Comparison of ENCODE assay signal across 8 cellular contexts in the genomic region with DNA sequence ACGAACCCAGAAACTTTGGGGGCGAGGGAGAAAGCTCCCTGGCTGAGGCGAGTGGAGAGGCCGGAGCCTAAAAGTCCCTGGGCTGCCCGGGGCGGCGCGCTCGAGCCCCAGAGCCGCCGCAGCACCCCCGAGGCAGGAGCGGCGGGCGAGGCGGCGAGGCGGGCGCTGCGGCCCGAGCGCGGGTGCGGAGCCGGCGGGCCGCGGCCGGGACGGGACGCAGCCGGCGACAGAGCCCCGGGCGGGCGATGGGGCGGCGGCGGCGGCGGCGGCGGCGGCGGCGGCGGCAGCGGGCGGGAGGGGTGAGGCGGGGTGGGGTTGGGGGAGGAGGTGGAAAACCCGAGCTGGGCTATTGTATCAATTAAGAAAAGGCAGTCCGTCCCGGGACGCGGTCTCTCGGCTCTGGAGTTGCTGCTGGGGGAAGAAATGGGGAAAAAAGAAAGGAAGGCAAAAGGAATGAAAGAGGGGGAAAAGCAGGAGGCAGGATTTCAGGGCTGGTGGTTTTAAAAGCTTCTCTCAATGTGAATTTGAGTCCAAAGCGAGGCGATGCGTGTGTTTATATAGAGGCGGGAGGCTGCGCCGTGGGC. TPM values are rescaled to one million over a fixed set of nuclear protein-coding genes. Genes with fewer than 3 reads are reported as not detected.
DNase-seq lines count a peak whose midpoint lies in the region; ATAC-seq and TF ChIP-seq lines count a peak whose summit lies in the region.

No MANE protein-coding gene starts in this region.

- no peaks in the 10 kb centered on the region for H3K36me3 ChIP-seq in smooth muscle cell (ENCODE audit: low read depth)

- WGBS in right cardiac atrium = under 1% methylated on average over 62 of the region's 62 CpGs
- WGBS in smooth muscle cell (ENCODE audit: low lambda C conversion rate) = 1% methylated on average over 59 of the region's 62 CpGs

- no peaks in the 10 kb centered on the region for H3K79me2 ChIP-seq in smooth muscle cell (ENCODE audit: low read depth)

- no peak overlapping the region for H2AFZ ChIP-seq in smooth muscle cell (ENCODE audit: low read depth)

- H3F3A ChIP-seq in smooth muscle cell (ENCODE audit: low read depth) = no peaks in the 10 kb centered on the region

- POLR2A ChIA-PET in activated CD4-positive, alpha-beta T cell treated with anti-CD3 and anti-CD28 coated beads, Interleukin-2, amount 10 ng/mL, durations not matched to agents 7 days and 5 days (lab: Charles Lee) = no interaction called here
- POLR2A ChIA-PET in activated CD8-positive, alpha-beta T cell treated with anti-CD3 and anti-CD28 coated beads, Interleukin-2, amount 10 ng/mL, durations not matched to agents 7 days and 5 days (lab: Charles Lee) = no interaction called here

- H3K4me1 Mint-ChIP-seq in activated CD4-positive, alpha-beta T cell treated with anti-CD3 and anti-CD28 coated beads, Interleukin-2, amount 10 ng/mL, durations not matched to agents 7 days and 5 days = peaks cover 30% of the 10 kb centered on the region
- peaks cover 38% of the 10 kb centered on the region for H3K4me1 Mint-ChIP-seq in activated CD8-positive, alpha-beta T cell treated with anti-CD3 and anti-CD28 coated beads, Interleukin-2, amount 10 ng/mL, durations not matched to agents 7 days and 5 days (ENCODE audit: low read depth)

- no peaks in the 10 kb centered on the region for H4K20me1 ChIP-seq in smooth muscle cell (ENCODE audit: low read depth)

- intact Hi-C loops in right cardiac atrium (cut with DNase I) = loop anchor here in 3 of 4 donors (5.0 to 10.0 kb wide), 4 partner anchors 224 to 544 kb away; no protein-coding TSS in a partner anchor

- no peaks in the 10 kb centered on the region for H3K27me3 ChIP-seq in right cardiac atrium (ENCODE audit: control insufficient read depth, insufficient read depth)
- H3K27me3 ChIP-seq in smooth muscle cell (ENCODE audit: low read depth) = peaks cover 85% of the 10 kb centered on the region

- H3K4me2 ChIP-seq in smooth muscle cell = peak overlapping the region; percentile 91

- peaks cover 7% of the 10 kb centered on the region for H3K36me3 Mint-ChIP-seq in activated CD4-positive, alpha-beta T cell treated with anti-CD3 and anti-CD28 coated beads, Interleukin-2, amount 10 ng/mL, durations not matched to agents 7 days and 5 days (ENCODE audit: low read depth)
- peaks cover 7% of the 10 kb centered on the region for H3K36me3 Mint-ChIP-seq in activated CD8-positive, alpha-beta T cell treated with anti-CD3 and anti-CD28 coated beads, Interleukin-2, amount 10 ng/mL, durations not matched to agents 7 days and 5 days (ENCODE audit: low read depth)

- H3K4me3 ChIP-seq in right cardiac atrium (ENCODE audit: low read length) (peak overlapping the region; percentile 68), smooth muscle cell (peak overlapping the region; percentile 54)

- no peak for TF ChIP-seq CTCF in smooth muscle cell (IDR thresholded peaks at IDR 0.05; ENCODE audit: borderline replicate concordance, insufficient read depth, poor library complexity, severe bottlenecking)

- no peak overlapping the region for H3K9ac ChIP-seq in smooth muscle cell (ENCODE audit: low read depth)

- no peaks in the 10 kb centered on the region for H3K9me3 Mint-ChIP-seq in activated CD4-positive, alpha-beta T cell treated with anti-CD3 and anti-CD28 coated beads, Interleukin-2, amount 10 ng/mL, durations not matched to agents 7 days and 5 days
- no peaks in the 10 kb centered on the region for H3K9me3 Mint-ChIP-seq in activated CD8-positive, alpha-beta T cell treated with anti-CD3 and anti-CD28 coated beads, Interleukin-2, amount 10 ng/mL, durations not matched to agents 7 days and 5 days (ENCODE audit: insufficient read depth)

- peak overlapping the region; percentile 63 for H3K4me3 Mint-ChIP-seq in activated CD4-positive, alpha-beta T cell treated with anti-CD3 and anti-CD28 coated beads, Interleukin-2, amount 10 ng/mL, durations not matched to agents 7 days and 5 days
- peak overlapping the region; percentile 35 for H3K4me3 Mint-ChIP-seq in activated CD8-positive, alpha-beta T cell treated with anti-CD3 and anti-CD28 coated beads, Interleukin-2, amount 10 ng/mL, durations not matched to agents 7 days and 5 days

- CTCF ChIA-PET in activated CD4-positive, alpha-beta T cell treated with anti-CD3 and anti-CD28 coated beads, Interleukin-2, amount 10 ng/mL, durations not matched to agents 7 days and 5 days (lab: Charles Lee) = no interaction called here
- CTCF ChIA-PET in activated CD8-positive, alpha-beta T cell treated with anti-CD3 and anti-CD28 coated beads, Interleukin-2, amount 10 ng/mL, durations not matched to agents 7 days and 5 days (lab: Charles Lee) = interaction anchor here (3.9 kb wide), 1 partner anchor 225 kb away, joined by 35 read pairs; no protein-coding TSS in a partner anchor

- DNase-seq in activated CD4-positive, alpha-beta T cell treated with anti-CD3 and anti-CD28 coated beads, Interleukin-2, amount 10 ng/mL, durations not matched to agents 7 days and 5 days = no peak
- no peak for DNase-seq in activated CD4-positive, alpha-beta T cell treated with anti-CD3 and anti-CD28 coated beads, Interleukin-2, amount 50 U/mL, for 4 hours
- no peak for DNase-seq in activated CD8-positive, alpha-beta T cell treated with anti-CD3 and anti-CD28 coated beads, Interleukin-2, amount 10 ng/mL, durations not matched to agents 7 days and 5 days
- peak in 2 of 3 donors; percentile 19 to 49 for DNase-seq in right cardiac atrium
- DNase-seq in smooth muscle cell (lab: John Stamatoyannopoulos, UW; ENCODE audit: unreplicated experiment) = no peak
- no peak for DNase-seq in germinal center (ENCODE audit: low spot score)
- no peak for DNase-seq in NCI-H446 (lab: John Stamatoyannopoulos, UW)

- peaks cover 3% of the 10 kb centered on the region for H3K4me1 ChIP-seq in right cardiac atrium (ENCODE audit: control insufficient read depth, insufficient read depth, low read length)
- peaks cover 51% of the 10 kb centered on the region for H3K4me1 ChIP-seq in smooth muscle cell (ENCODE audit: low read depth)

- peaks cover 70% of the 10 kb centered on the region for H3K27me3 Mint-ChIP-seq in activated CD4-positive, alpha-beta T cell treated with anti-CD3 and anti-CD28 coated beads, Interleukin-2, amount 10 ng/mL, durations not matched to agents 7 days and 5 days
- H3K27me3 Mint-ChIP-seq in activated CD8-positive, alpha-beta T cell treated with anti-CD3 and anti-CD28 coated beads, Interleukin-2, amount 10 ng/mL, durations not matched to agents 7 days and 5 days (ENCODE audit: low read depth) = peaks cover 72% of the 10 kb centered on the region

- H3K9me3 ChIP-seq in right cardiac atrium (ENCODE audit: control insufficient read depth, low read length) (no peaks in the 10 kb centered on the region), smooth muscle cell (replicated peaks; ENCODE audit: low read depth) (no peaks in the 10 kb centered on the region)

- H3K27ac Mint-ChIP-seq in activated CD4-positive, alpha-beta T cell treated with anti-CD3 and anti-CD28 coated beads, Interleukin-2, amount 10 ng/mL, durations not matched to agents 7 days and 5 days = peak overlapping the region; percentile 50
- H3K27ac Mint-ChIP-seq in activated CD8-positive, alpha-beta T cell treated with anti-CD3 and anti-CD28 coated beads, Interleukin-2, amount 10 ng/mL, durations not matched to agents 7 days and 5 days = no peak overlapping the region

- no peak for ATAC-seq in activated CD8-positive, alpha-beta T cell treated with anti-CD3 and anti-CD28 coated beads, Interleukin-2, amount 10 ng/mL, durations not matched to agents 7 days and 5 days
- ATAC-seq in right cardiac atrium (no peak), GM21717 (IDR thresholded peaks at IDR 0.05; ENCODE audit: unreplicated experiment) (no peak)

- H3K27ac ChIP-seq in right cardiac atrium (ENCODE audit: low read length) = no peak overlapping the region
- no peak overlapping the region for H3K27ac ChIP-seq in smooth muscle cell (ENCODE audit: low read depth)

RNA-seq across cellular contexts. Expression of a gene that starts 0.8 kb away (rescaled TPM):
- total RNA-seq in activated CD4-positive, alpha-beta T cell treated with anti-CD3 and anti-CD28 coated beads, Interleukin-2, amount 10 ng/mL, durations not matched to agents 7 days and 5 days = not detected
- total RNA-seq in activated CD8-positive, alpha-beta T cell treated with anti-CD3 and anti-CD28 coated beads, Interleukin-2, amount 10 ng/mL, durations not matched to agents 7 days and 5 days = not detected
- total RNA-seq in right cardiac atrium = 10 to 100 TPM in 1 of 4 donors, 1 to 10 TPM in 3; 5.1 to 30.9 (median 8.0) TPM
- 7.2 TPM for polyA plus RNA-seq in right cardiac atrium
- total RNA-seq in smooth muscle cell = 1.1 and 2.4 TPM in 2 replicates
- polyA plus RNA-seq in smooth muscle cell = 0.48 and 0.93 TPM in 2 replicates

Comparison
In these comparisons a context has a peak if more than half of its experiments do, and no peak if none do; other contexts are left out.
1. DNase-seq: peak in right cardiac atrium (2 of 3); none in activated CD4-positive, alpha-beta T cell treated with anti-CD3 and anti-CD28 coated beads, Interleukin-2, amount 10 ng/mL, durations not matched to agents 7 days and 5 days (single experiment), activated CD4-positive, alpha-beta T cell treated with anti-CD3 and anti-CD28 coated beads, Interleukin-2, amount 50 U/mL, for 4 hours (0 of 2), activated CD8-positive, alpha-beta T cell treated with anti-CD3 and anti-CD28 coated beads, Interleukin-2, amount 10 ng/mL, durations not matched to agents 7 days and 5 days (single experiment), smooth muscle cell (single experiment), germinal center (single experiment) and NCI-H446 (0 of 2).